ENCODE assay signal across 25 cellular contexts in the genomic region with DNA sequence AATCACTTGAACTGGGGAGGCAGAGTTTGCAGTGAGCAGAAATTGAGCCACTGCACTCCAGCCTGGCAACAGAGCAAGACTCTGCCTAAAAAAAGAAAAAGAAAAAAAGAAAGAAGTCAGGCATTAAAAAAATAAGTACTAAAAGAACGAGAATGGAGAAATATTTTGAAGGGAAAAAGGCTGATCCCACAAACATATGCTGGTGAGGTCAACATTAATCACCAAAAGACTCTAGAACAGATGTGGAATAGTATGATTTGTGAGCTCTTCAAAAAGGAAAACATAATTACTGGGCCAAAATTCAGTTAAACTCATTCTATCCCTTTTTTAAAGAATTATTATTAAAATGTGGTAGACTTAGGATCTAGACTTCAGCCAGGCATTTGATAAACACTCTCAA.
"Had no signal": no experiment of that assay in that cellular context is flagged by ENCODE, and none has a peak within 500 bp of the region (broad histone marks: within the 10 kb centered on the region; RNA-seq: fewer than 3 reads in every experiment).

No MANE protein-coding gene starts in this region.

- H3K36me3 ChIP-seq: esophagus squamous epithelium, gastroesophageal sphincter, heart right ventricle had no signal

- H3K27me3 ChIP-seq: esophagus squamous epithelium, gastroesophageal sphincter, heart right ventricle had no signal

- H3K27ac ChIP-seq: epithelial cell of prostate, esophagus squamous epithelium, gastroesophageal sphincter, heart right ventricle had no signal

- FAIRE-seq: bronchial epithelial cell, colon, endothelial cell of umbilical vein had no signal

- DNase-seq: activated CD4-positive, alpha-beta memory T cell treated with anti-CD3 and anti-CD28 coated beads, Interleukin-2, amount 10 ng/mL, durations not matched to agents 7 days and 5 days; activated CD4-positive, alpha-beta T cell treated with anti-CD3 and anti-CD28 coated beads for 36 hours; activated CD4-positive, alpha-beta T cell treated with anti-CD3 and anti-CD28 coated beads, Interleukin-2, amount 10 ng/mL, durations not matched to agents 24 days and 14 days; activated CD4-positive, alpha-beta T cell treated with anti-CD3 and anti-CD28 coated beads, Interleukin-2, amount 50 U/mL, for 4 hours; activated CD4-positive, CD25-positive, alpha-beta regulatory T cell; activated CD4-positive, CD25-positive, alpha-beta regulatory T cell treated with anti-CD3 and anti-CD28 coated beads, Interleukin-2, amount 50 U/mL, for 72 hours; activated effector memory CD4-positive, alpha-beta T cell treated with Interleukin-2 at 50 U/mL for 16 hours; activated gamma-delta T cell treated with Interleukin-2 at 50 U/mL for 16 hours; activated naive CD4-positive, alpha-beta T cell treated with anti-CD3 and anti-CD28 coated beads, Interleukin-2, amount 50 U/mL, for 16 hours; activated naive CD4-positive, alpha-beta T cell treated with Interleukin-2 at 50 U/mL for 16 hours; activated T-cell treated with anti-CD3 and anti-CD28 coated beads, Interleukin-2, amount 50 U/mL, for 4 hours; amniotic stem cell; aorta; cortex of kidney; dermis blood vessel endothelial cell; effector CD4-positive, alpha-beta T cell; effector memory CD8-positive, alpha-beta T cell; esophagus squamous epithelium; heart right ventricle; T-helper 2 cell had no signal

- H3K4me3 ChIP-seq: esophagus squamous epithelium, gastroesophageal sphincter, heart right ventricle had no signal
